Comparison of ENCODE assay signal across 8 cellular contexts in the genomic region with DNA sequence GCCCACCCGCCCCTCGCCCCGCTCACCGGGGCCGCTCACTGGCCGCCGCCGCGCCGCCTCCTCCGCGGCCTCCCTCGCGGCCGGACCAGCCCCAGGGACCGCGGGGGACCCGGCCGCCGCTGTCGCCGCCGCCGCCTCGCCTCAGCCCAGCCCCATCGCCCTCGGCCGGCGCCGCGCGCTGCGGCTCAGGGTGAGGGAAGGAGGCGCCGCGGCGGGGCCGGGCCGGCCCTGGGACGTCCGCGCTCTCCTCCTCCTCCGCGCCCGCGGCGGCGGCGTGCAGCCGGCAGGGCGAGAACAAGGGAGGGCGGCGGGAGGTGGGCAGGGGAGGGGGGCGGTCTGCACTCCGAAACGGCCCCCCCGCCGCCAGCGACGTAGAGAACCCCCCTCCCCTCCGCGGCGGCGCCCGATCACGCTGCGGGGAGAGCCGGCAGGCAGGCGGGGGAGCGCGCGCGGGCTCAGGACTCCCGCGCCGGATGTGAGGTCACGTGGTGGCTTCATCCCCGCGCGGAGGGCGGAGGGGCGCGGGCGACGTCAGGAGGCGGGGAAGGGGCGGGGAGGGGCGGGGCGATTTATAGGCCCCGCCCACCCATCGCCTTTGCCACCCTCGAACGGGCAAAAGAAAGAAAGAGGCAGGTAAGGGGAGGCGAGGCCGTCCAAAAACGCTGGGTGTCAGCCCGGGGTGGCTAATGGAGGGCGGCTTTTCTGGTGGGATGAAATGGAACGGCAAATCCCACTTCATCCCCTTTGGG. TPM values are rescaled to one million over a fixed set of nuclear protein-coding genes. Genes with fewer than 3 reads are reported as not detected.
DNase-seq lines count a peak whose midpoint lies in the region; ATAC-seq lines count a peak whose summit lies in the region.

TSS of gene ATP13A3 (minus strand) at position 463 of the 749 bp plus-strand sequence. CDS start 24,812 bp downstream, outside the sequence.

- DNase-seq in DMS79 treated with DMSO at 0.1 percent for 48 hours (lab: John Stamatoyannopoulos, UW), result peak; percentile 87
- peak; percentile 96 for DNase-seq in GM23248
- peak; percentile 86 for DNase-seq in LHCN-M2 (ENCODE audit: low read depth)
- DNase-seq in RPMI8226, result peak; percentile 97
- peak; percentile 72 to 85 for DNase-seq in activated T-helper 1 cell treated with anti-CD3 and anti-CD28 coated beads, Interleukin-2, amount 50 U/mL, for 16 hours (ENCODE audit: low read depth in 1 of 2, low spot score in 1 of 2)
- peak; percentile 93 for DNase-seq in fibroblast of gingiva (ENCODE audit: low read depth)
- peak; percentile 84 to 93 (median 91) for DNase-seq in naive thymus-derived CD4-positive, alpha-beta T cell
- peak; percentile 84 to 94 (median 88) for DNase-seq in stimulated activated naive CD4-positive, alpha-beta T cell (lab: John Stamatoyannopoulos, UW)

- H3K4me1 Mint-ChIP-seq in naive thymus-derived CD4-positive, alpha-beta T cell, result peaks cover 41 to 60% (median 45%) of the 10 kb centered on the region in 7 donors

- H3K36me3 Mint-ChIP-seq in naive thymus-derived CD4-positive, alpha-beta T cell, result peaks cover 0 to 29% (median 0%) of the 10 kb centered on the region in 5 donors

- 1 to 15% methylated on average over 6 to 85 of the region's 99 CpGs for WGBS in GM23248 (ENCODE audit: low coverage in 1 of 2, low lambda C conversion rate in 2 of 2, missing lambda C conversion rate in 2 of 2), 2 experiments

- peak within 1 kb of the TSS; percentile 82 to 96 (median 94) for H3K27ac Mint-ChIP-seq in naive thymus-derived CD4-positive, alpha-beta T cell

- H3K9me2 ChIP-seq in GM23248 (ENCODE audit: insufficient read depth), result no peaks in the 10 kb centered on the region

- peak within 1 kb of the TSS; percentile 90 for H3K9ac ChIP-seq in GM23248

- no peaks in the 10 kb centered on the region for H3K27me3 Mint-ChIP-seq in naive thymus-derived CD4-positive, alpha-beta T cell

- no peaks in the 10 kb centered on the region for H3K27me3 ChIP-seq in GM23248 (replicated peaks; ENCODE audit: insufficient read depth)
- no peaks in the 10 kb centered on the region for H3K27me3 ChIP-seq in naive thymus-derived CD4-positive, alpha-beta T cell (ENCODE audit: control insufficient read depth in 2 of 2, insufficient read depth in 2 of 2, low read length in 2 of 2)

- in situ Hi-C loops in GM23248 (cut with MboI), result no loop called here

- peaks cover 51% of the 10 kb centered on the region for H3K4me1 ChIP-seq in GM23248 (ENCODE audit: insufficient read depth)
- peaks cover 20 to 25% of the 10 kb centered on the region in 2 donors for H3K4me1 ChIP-seq in naive thymus-derived CD4-positive, alpha-beta T cell (ENCODE audit: control insufficient read depth in 2 of 2, insufficient read depth in 2 of 2, low read length in 2 of 2)

- peaks cover 58% of the 10 kb centered on the region for H3F3A ChIP-seq in GM23248 (ENCODE audit: insufficient read depth)

- no peaks in the 10 kb centered on the region for H3K9me3 ChIP-seq in GM23248 (ENCODE audit: low read depth)
- no peaks in the 10 kb centered on the region for H3K9me3 ChIP-seq in naive thymus-derived CD4-positive, alpha-beta T cell (ENCODE audit: control insufficient read depth in 2 of 3, low read length in 3 of 3)

- H3K4me2 ChIP-seq in GM23248 (ENCODE audit: unreplicated experiment), result peak within 1 kb of the TSS; percentile 93

- H3K4me3 ChIP-seq in GM23248, result peak within 1 kb of the TSS; percentile 81
- peak within 1 kb of the TSS; percentile 83 for H3K4me3 ChIP-seq in naive thymus-derived CD4-positive, alpha-beta T cell (ENCODE audit: low read length)

- peaks cover 0 to 8% (median 0%) of the 10 kb centered on the region in 11 donors for H3K9me3 Mint-ChIP-seq in naive thymus-derived CD4-positive, alpha-beta T cell

- H3K36me3 ChIP-seq in GM23248 (ENCODE audit: low read depth), result peaks cover 20% of the 10 kb centered on the region; the same call in 1 of the 2 replicates
- no peaks in the 10 kb centered on the region for H3K36me3 ChIP-seq in naive thymus-derived CD4-positive, alpha-beta T cell (ENCODE audit: control insufficient read depth in 2 of 3, insufficient read depth in 3 of 3, low read length in 3 of 3)

- H3K79me2 ChIP-seq in GM23248 (ENCODE audit: insufficient read depth), result peaks cover 46% of the 10 kb centered on the region

- peak within 1 kb of the TSS; percentile 83 to 98 (median 93) for H3K4me3 Mint-ChIP-seq in naive thymus-derived CD4-positive, alpha-beta T cell

- H2AFZ ChIP-seq in GM23248, result peak within 1 kb of the TSS; percentile 35

- POLR2A ChIA-PET in naive thymus-derived CD4-positive, alpha-beta T cell (lab: Charles Lee), result interaction anchor here (1.1 to 3.5 kb wide), 5 partner anchors 30 to 185 kb away, joined by 3 to 17 read pairs (median 5); partner anchors contain the start of gene LSG1

- CTCF ChIA-PET in naive thymus-derived CD4-positive, alpha-beta T cell (lab: Charles Lee), result no interaction called here

- intact Hi-C loops in naive thymus-derived CD4-positive, alpha-beta T cell (cut with micrococcal nuclease), result loop anchor here (1.0 to 10.0 kb wide), 14 partner anchors 14 to 1058 kb away; partner anchors contain the start of genes ACAP2 (in 2 of the 2), LSG1 (in 2 of the 2), PPP1R2 (in 2 of the 2) and XXYLT1 (in 2 of the 2)

- no peaks in the 10 kb centered on the region; the same call in 1 of the 2 replicates for H4K20me1 ChIP-seq in GM23248 (ENCODE audit: insufficient read depth)

- ATAC-seq in naive thymus-derived CD4-positive, alpha-beta T cell, result peak; percentile 93

- H3K27ac ChIP-seq in GM23248, result peak within 1 kb of the TSS; percentile 79
- peak within 1 kb of the TSS; percentile 82 for H3K27ac ChIP-seq in naive thymus-derived CD4-positive, alpha-beta T cell (ENCODE audit: low read depth, low read length)

RNA-seq across cellular contexts. Expression of gene ATP13A3, which starts in this region (rescaled TPM):
- total RNA-seq in GM23248 (2014; rRNA removed; shearing (Covaris generic)), result 232 and 241 TPM in 2 replicates
- polyA plus RNA-seq in GM23248 (2016; fragmentation: Nextera tagmentation; extraction: Ambion mirVana), result 22.3 and 23.7 TPM in 2 replicates
- total RNA-seq in LHCN-M2 (2014; rRNA removed), result 169 and 175 TPM in 2 replicates
- 22.9 TPM for polyA plus RNA-seq in LHCN-M2 (2012)
- 10 to 100 TPM; 46.5 to 81.8 (median 58.4) TPM for total RNA-seq in naive thymus-derived CD4-positive, alpha-beta T cell
- polyA plus RNA-seq in naive thymus-derived CD4-positive, alpha-beta T cell, result 1 to 10 TPM; 4.6 to 6.2 TPM

Comparison
In these comparisons a context has a peak if more than half of its experiments do, and no peak if none do; other contexts are left out.
1. Peak in every context shown above with its lines: DNase-seq, ATAC-seq, H3K4me3 ChIP-seq and H3K27ac ChIP-seq.